24 cellular contexts compared by ENCODE assay signal in the genomic region with DNA sequence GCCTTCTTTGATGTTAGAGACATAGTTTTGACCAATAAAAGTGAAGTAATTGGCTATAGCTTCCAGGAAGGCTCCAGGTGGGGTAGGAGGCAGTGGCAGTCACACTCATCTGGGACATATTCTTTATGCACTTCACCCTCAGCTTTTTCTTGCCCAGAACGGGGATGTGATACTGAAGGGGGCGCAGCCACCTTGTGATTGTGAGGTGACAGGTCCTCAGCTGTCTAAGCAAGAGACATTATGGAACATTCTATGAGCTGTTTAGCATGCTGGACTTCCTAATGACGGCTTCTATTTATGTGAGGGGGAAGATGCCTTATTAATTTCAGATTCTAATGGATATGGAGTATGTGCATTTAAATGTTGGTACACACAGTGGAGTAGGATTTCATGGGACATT.
"Had no signal": no experiment of that assay in that cellular context is flagged by ENCODE, and none has a peak within 500 bp of the region (broad histone marks: within the 10 kb centered on the region; RNA-seq: fewer than 3 reads in every experiment).

No MANE protein-coding gene starts in this region.

- H3K27ac ChIP-seq: HL-60, SJSA1, SK-N-MC had no signal

- H3K4me3 ChIP-seq: SJSA1, SK-N-MC had no signal

- H3K36me3 ChIP-seq: SJSA1 had no signal

- H3K9me3 ChIP-seq: SJSA1 had no signal

- H3K27me3 ChIP-seq: SJSA1 had no signal

- FAIRE-seq: RCC 7860 had no signal

- DNase-seq: KBM-7; MV-4-11; NCI-H1048; NCI-H1105; NCI-H1417; NCI-H1436 treated with DMSO at 0.1 percent for 48 hours; NCI-H1694; NCI-H1930; NCI-H2081; NCI-H2171; NCI-H226; NCI-H446; NCI-H510A; NCI-H524 treated with DMSO at 0.1 percent for 48 hours; NCI-H69; NCI-H774; NK-92 treated with Interleukin-12 subunit alpha and Interleukin-12 subunit beta, amount 100 ng/mL, for 24 hours; Right ventricle myocardium superior; RPMI8226; SIG-M5 had no signal

- H3K4me1 ChIP-seq: SJSA1 had no signal
